In genomic region chr3:189355481-189356201, GRCh38 we compare ENCODE assay signal across 8 cellular contexts.
DNase-seq lines count a peak whose midpoint lies in the region; ATAC-seq and TF ChIP-seq lines count a peak whose summit lies in the region.

No MANE protein-coding gene starts in this region.

- H3K4me1 ChIP-seq in DND-41 (ENCODE audit: insufficient read depth, low read length) (peaks cover 14% of the 10 kb centered on the region), PC-9 (replicated peaks; ENCODE audit: insufficient read depth) (peaks cover 33% of the 10 kb centered on the region)

- H3K79me2 ChIP-seq in DND-41 (ENCODE audit: insufficient read depth, low read length) (no peaks in the 10 kb centered on the region), PC-9 (ENCODE audit: low read depth) (no peaks in the 10 kb centered on the region)

- peaks cover 30% of the 10 kb centered on the region for H3K4me1 Mint-ChIP-seq in brain
- peaks cover 8% of the 10 kb centered on the region in 2 donors for H3K4me1 Mint-ChIP-seq in natural killer cell
- H3K4me1 Mint-ChIP-seq in glutamatergic neuron (ENCODE audit: low read depth, unreplicated experiment), result no peaks in the 10 kb centered on the region

- DNase-seq in DND-41 (peak; percentile 18), PC-9 (peak in 1 of 2 experiments; percentile 44), natural killer cell (no peak), glutamatergic neuron (no peak), dorsolateral prefrontal cortex (no peak), G401 (ENCODE audit: low spot score) (no peak)

- in situ Hi-C loops in G401 (cut with HindIII; ENCODE audit: low sequenced_read_pairs), result no loop called here

- H3K36me3 Mint-ChIP-seq in brain (no peaks in the 10 kb centered on the region), natural killer cell (no peaks in the 10 kb centered on the region), glutamatergic neuron (ENCODE audit: unreplicated experiment) (no peaks in the 10 kb centered on the region)

- H3K9me3 ChIP-seq in DND-41 (ENCODE audit: insufficient read depth, low read length, severe bottlenecking) (no peaks in the 10 kb centered on the region), PC-9 (ENCODE audit: insufficient read depth, low read depth) (peaks cover 4% of the 10 kb centered on the region)

- BruUV-seq in PC-9 (replicated peaks; lab: Mats Ljungman, UMichigan), result TSS peak; percentile 50

- H2AFZ ChIP-seq in DND-41 (ENCODE audit: low read depth, low read length), result no peak overlapping the region
- H2AFZ ChIP-seq in PC-9, result peak overlapping the region; percentile 63

- POLR2A ChIA-PET in PC-9 (lab: Charles Lee; ENCODE audit: unreplicated experiment), result interaction anchor here (0.6 to 0.9 kb wide), 6 partner anchors 39 to 585 kb away, joined by 3 to 25 read pairs (median 5); no protein-coding TSS in a partner anchor

- H3K9me2 ChIP-seq in PC-9 (ENCODE audit: insufficient read depth), result no peaks in the 10 kb centered on the region

- ATAC-seq in DND-41 (ENCODE audit: insufficient read depth, low read depth) (peak; percentile 90), natural killer cell (peak in 2 of 3 donors; percentile 40 to 61), GM21825 (IDR thresholded peaks at IDR 0.05; ENCODE audit: unreplicated experiment) (no peak)

- H3K4me3 Mint-ChIP-seq in brain, result no peak overlapping the region
- no peak overlapping the region for H3K4me3 Mint-ChIP-seq in natural killer cell
- H3K4me3 Mint-ChIP-seq in glutamatergic neuron (ENCODE audit: unreplicated experiment), result no peak overlapping the region

- H4K20me1 ChIP-seq in DND-41 (ENCODE audit: insufficient read depth, low read length) (no peaks in the 10 kb centered on the region; the same call in 1 of the 2 replicates), PC-9 (ENCODE audit: insufficient read depth) (no peaks in the 10 kb centered on the region)

- H3K27me3 ChIP-seq in DND-41 (ENCODE audit: insufficient read depth, low read length, poor library complexity) (peaks cover 12% of the 10 kb centered on the region), PC-9 (ENCODE audit: insufficient read depth, low read depth) (no peaks in the 10 kb centered on the region), dorsolateral prefrontal cortex (no peaks in the 10 kb centered on the region)

- CTCF ChIA-PET in PC-9 (lab: Charles Lee), result interaction anchor here (0.7 to 1.0 kb wide), 3 partner anchors 82 to 401 kb away, joined by 3 to 30 read pairs (median 5); no protein-coding TSS in a partner anchor

- H3K36me3 ChIP-seq in DND-41 (ENCODE audit: insufficient read depth, low read length) (no peaks in the 10 kb centered on the region), PC-9 (ENCODE audit: low read depth) (no peaks in the 10 kb centered on the region)

- H3K4me3 ChIP-seq in DND-41 (ENCODE audit: low read depth in 1 of 2, low read length in 2 of 2) (no peak overlapping the region), PC-9 (no peak overlapping the region), dorsolateral prefrontal cortex (no peak overlapping the region)

- intact Hi-C loops in PC-9 (cut with micrococcal nuclease; ENCODE audit: unreplicated experiment) (loop anchor here (2.0 kb wide), 2 partner anchors 51 to 207 kb away; no protein-coding TSS in a partner anchor), natural killer cell (cut with micrococcal nuclease) (no loop called here), dorsolateral prefrontal cortex (cut with DNase I) (no loop called here)

- peak overlapping the region in 4 of 5 experiments; percentile 11 to 66 (median 32) for H3K27ac Mint-ChIP-seq in brain
- no peak overlapping the region for H3K27ac Mint-ChIP-seq in natural killer cell
- H3K27ac Mint-ChIP-seq in glutamatergic neuron (ENCODE audit: unreplicated experiment), result no peak overlapping the region

- H3K27ac ChIP-seq in DND-41 (ENCODE audit: low read length), result no peak overlapping the region
- peak overlapping the region; percentile 57 for H3K27ac ChIP-seq in PC-9
- H3K27ac ChIP-seq in dorsolateral prefrontal cortex, result no peak overlapping the region

- no peaks in the 10 kb centered on the region for H3K9me3 Mint-ChIP-seq in brain
- no peaks in the 10 kb centered on the region for H3K9me3 Mint-ChIP-seq in natural killer cell
- no peaks in the 10 kb centered on the region for H3K9me3 Mint-ChIP-seq in glutamatergic neuron (ENCODE audit: unreplicated experiment)

- H3K4me2 ChIP-seq in DND-41 (ENCODE audit: insufficient read depth, low read length) (no peak overlapping the region; the same call in 1 of the 2 replicates), PC-9 (peak overlapping the region; percentile 23)

- H3K27me3 Mint-ChIP-seq in brain (no peaks in the 10 kb centered on the region), natural killer cell (ENCODE audit: low read depth in 2 of 2) (peaks cover 0 to 3% of the 10 kb centered on the region in 2 donors), glutamatergic neuron (ENCODE audit: unreplicated experiment) (peaks cover 2% of the 10 kb centered on the region)

- no peak overlapping the region for H3K9ac ChIP-seq in DND-41 (ENCODE audit: low read depth, low read length)

- peaks cover 21% of the 10 kb centered on the region; the same call in 1 of the 2 replicates for H3F3A ChIP-seq in PC-9 (ENCODE audit: insufficient read depth, low read depth)

- no peak for TF ChIP-seq CTCF in DND-41 (IDR thresholded peaks at IDR 0.05; ENCODE audit: borderline replicate concordance, extremely low read depth, low read length, poor library complexity, severe bottlenecking)
- TF ChIP-seq CTCF in PC-9 (conservative IDR thresholded peaks at IDR 0.05), result no peak
- TF ChIP-seq CTCF in brain (conservative IDR thresholded peaks at IDR 0.05), result no peak
- TF ChIP-seq CTCF in natural killer cell (IDR thresholded peaks at IDR 0.05), result no peak
- TF ChIP-seq CTCF in glutamatergic neuron (IDR thresholded peaks at IDR 0.05; ENCODE audit: partially characterized antibody, unreplicated experiment), result no peak
- no peak for TF ChIP-seq CTCF in dorsolateral prefrontal cortex (IDR thresholded peaks at IDR 0.05 in 54 of 56, conservative IDR thresholded peaks at IDR 0.05 in 2 of 56; ENCODE audit: low read depth in 1 of 56, partially characterized antibody in 56 of 56)

Comparison
In these comparisons a context has a peak if more than half of its experiments do, and no peak if none do; other contexts are left out.
1. H3K27ac Mint-ChIP-seq: peak in brain (4 of 5); none in natural killer cell (0 of 2) and glutamatergic neuron (single experiment).